In the genomic region with DNA sequence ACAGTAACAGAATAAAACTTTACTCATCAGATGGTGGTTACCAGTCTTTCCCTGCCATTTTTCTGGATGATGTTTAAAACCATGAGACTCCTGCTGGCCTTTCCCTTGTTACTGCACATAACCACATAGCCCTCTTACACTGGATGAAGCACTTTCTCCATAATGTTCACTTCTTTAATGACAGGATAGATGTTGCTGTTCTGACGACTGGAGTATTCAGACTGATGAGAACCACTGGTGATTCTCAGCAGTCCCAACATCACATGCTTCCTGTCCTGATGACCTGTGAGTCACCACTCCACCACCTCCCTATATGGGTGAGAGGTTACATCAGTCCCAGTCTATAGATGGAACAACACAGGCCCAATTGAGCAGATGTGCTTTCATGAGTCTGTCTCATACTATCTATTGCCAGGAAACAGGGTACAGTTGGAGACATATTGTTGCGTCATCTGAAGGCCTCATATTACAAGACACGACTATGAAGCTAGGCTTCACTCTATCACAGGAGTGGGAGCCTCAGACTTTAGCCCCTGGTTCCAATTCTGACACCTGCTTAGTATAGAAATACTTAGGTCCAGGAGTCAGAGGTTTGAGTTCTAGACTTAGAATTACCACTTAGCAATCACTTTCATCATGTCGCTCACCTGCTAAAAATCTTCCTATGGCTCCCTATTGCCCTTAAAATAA, we compare ENCODE assay signal across 8 cellular contexts.
DNase-seq lines count a peak whose midpoint lies in the region; ATAC-seq lines count a peak whose summit lies in the region.

No MANE protein-coding gene starts in this region.

- H3K4me3 Mint-ChIP-seq in T-helper 1 cell treated with Interleukin-12 subunit alpha and Interleukin-12 subunit beta and Interleukin-4 antibody, amounts not matched to agents 30 μg/mL and 1 μg/mL, for 36 hours = peak overlapping the region; percentile 12

- ATAC-seq in GM21367 (IDR thresholded peaks at IDR 0.05; ENCODE audit: unreplicated experiment) (peak; percentile 92), HG03571 (IDR thresholded peaks at IDR 0.05; ENCODE audit: unreplicated experiment) (peak; percentile 85)

- peaks cover 33% of the 10 kb centered on the region for H3K4me1 Mint-ChIP-seq in T-helper 1 cell treated with Interleukin-12 subunit alpha and Interleukin-12 subunit beta and Interleukin-4 antibody, amounts not matched to agents 30 μg/mL and 1 μg/mL, for 36 hours (ENCODE audit: low read depth)

- no peaks in the 10 kb centered on the region for H3K9me3 Mint-ChIP-seq in T-helper 1 cell treated with Interleukin-12 subunit alpha and Interleukin-12 subunit beta and Interleukin-4 antibody, amounts not matched to agents 30 μg/mL and 1 μg/mL, for 36 hours

- H3K27ac Mint-ChIP-seq in T-helper 1 cell treated with Interleukin-12 subunit alpha and Interleukin-12 subunit beta and Interleukin-4 antibody, amounts not matched to agents 30 μg/mL and 1 μg/mL, for 36 hours = peak overlapping the region; percentile 86

- H3K27me3 Mint-ChIP-seq in T-helper 1 cell treated with Interleukin-12 subunit alpha and Interleukin-12 subunit beta and Interleukin-4 antibody, amounts not matched to agents 30 μg/mL and 1 μg/mL, for 36 hours (ENCODE audit: low read depth) = no peaks in the 10 kb centered on the region

- H3K36me3 Mint-ChIP-seq in T-helper 1 cell treated with Interleukin-12 subunit alpha and Interleukin-12 subunit beta and Interleukin-4 antibody, amounts not matched to agents 30 μg/mL and 1 μg/mL, for 36 hours (ENCODE audit: low read depth) = peaks cover 3% of the 10 kb centered on the region

- DNase-seq in GM04503 (ENCODE audit: low read depth) (peak; percentile 94), fibroblast of peridontal ligament (ENCODE audit: extremely low read depth) (peak; percentile 94), renal cortical epithelial cell (ENCODE audit: low read depth) (peak; percentile 90), germinal center (ENCODE audit: low spot score) (no peak)
- no peak for DNase-seq in stimulated activated naive CD4-positive, alpha-beta T cell (lab: John Stamatoyannopoulos, UW)

Comparison
In these comparisons a context has a peak if more than half of its experiments do, and no peak if none do; other contexts are left out.
1. DNase-seq: peak in GM04503 (single experiment), fibroblast of peridontal ligament (single experiment) and renal cortical epithelial cell (single experiment); none in germinal center (single experiment) and stimulated activated naive CD4-positive, alpha-beta T cell (0 of 6).